ENCODE assay signal across 17 cellular contexts in the genomic region with DNA sequence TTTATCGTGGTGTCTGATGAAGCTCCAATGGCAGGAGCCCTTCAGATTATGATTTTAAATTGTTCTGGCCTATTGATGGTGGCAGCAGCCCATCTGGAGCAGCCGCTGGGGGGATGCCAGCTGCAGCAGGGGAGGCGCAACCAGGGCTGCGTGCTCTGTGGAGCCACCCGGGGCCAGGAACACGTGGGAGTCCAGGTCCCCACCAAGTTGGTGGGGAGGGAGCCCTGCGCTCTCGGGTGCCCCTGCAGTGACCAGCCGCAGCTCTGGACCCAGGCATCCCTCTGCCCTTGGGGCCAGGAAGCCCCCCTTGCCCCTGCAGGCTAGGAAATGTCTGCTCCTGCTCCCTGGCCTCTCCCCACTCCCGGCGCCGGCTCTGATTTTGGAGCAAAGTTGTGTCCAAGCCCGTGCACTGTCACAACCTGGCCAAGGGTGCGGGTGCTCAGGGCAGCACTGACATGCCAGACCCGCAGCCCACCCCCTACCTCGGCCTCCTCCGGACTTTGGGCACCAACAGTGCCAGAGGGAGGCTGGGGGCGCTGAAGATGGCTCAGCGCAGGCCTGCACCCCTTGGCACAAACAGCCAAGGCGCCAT.
A peak's percentile ranks its signal among the peaks of the same experiment; 100 is the strongest.
DNase-seq lines count a peak whose midpoint lies in the region; ATAC-seq and TF ChIP-seq lines count a peak whose summit lies in the region.
"Had no signal": no experiment of that assay in that cellular context is flagged by ENCODE, and none has a peak within 500 bp of the region (broad histone marks: within the 10 kb centered on the region; RNA-seq: fewer than 3 reads in every experiment).

No MANE protein-coding gene starts in this region.

- H3K36me3 Mint-ChIP-seq in stimulated activated memory B cell treated with anti-CD40 and anti-IgM and Interleukin-4, amounts not matched to agents 10 μg/mL and 1 μg/mL and 100 μg/mL, for 72 hours: no peaks in the 10 kb centered on the region
- H3K36me3 Mint-ChIP-seq: CD14-positive monocyte; CD4-positive, alpha-beta memory T cell had no signal

- H3K4me3 ChIP-seq in SK-N-SH (ENCODE audit: low read depth in 2 of 2, low read length in 1 of 2): no peak overlapping the region
- H3K4me3 ChIP-seq: A549 had no signal

- H3K9me3 ChIP-seq in SK-N-SH: no peaks in the 10 kb centered on the region
- H3K9me3 ChIP-seq: A549 had no signal

- TF ChIP-seq EP300 in SK-N-SH (IDR thresholded peaks at IDR 0.05; ENCODE audit: borderline replicate concordance in 1 of 2, low read depth in 1 of 2, low read length in 1 of 2): no peak

- H3K4me2 ChIP-seq in SK-N-SH: no peak overlapping the region
- H3K4me2 ChIP-seq: A549 had no signal

- intact Hi-C loops in head of caudate nucleus (cut with DNase I): no loop called here

- no peaks in the 10 kb centered on the region for H3K4me1 ChIP-seq in SK-N-SH (ENCODE audit: control insufficient read depth in 1 of 2, insufficient read depth in 2 of 2, low read depth in 1 of 2, low read length in 1 of 2)
- H3K4me1 ChIP-seq: A549 had no signal

- no peaks in the 10 kb centered on the region for H3K9me3 Mint-ChIP-seq in stimulated activated memory B cell treated with anti-CD40 and anti-IgM and Interleukin-4, amounts not matched to agents 10 μg/mL and 1 μg/mL and 100 μg/mL, for 72 hours

- no peak for TF ChIP-seq CTCF in SK-N-SH (IDR thresholded peaks at IDR 0.05)

- no peak overlapping the region for H3K27ac ChIP-seq in SK-N-SH (ENCODE audit: low read depth in 2 of 2, low read length in 1 of 2)
- H3K27ac ChIP-seq: 22Rv1, A549 had no signal

- H3F3A ChIP-seq in SK-N-SH (replicated peaks; ENCODE audit: insufficient read depth): no peaks in the 10 kb centered on the region

- 49% methylated on average over 6 of the region's 20 CpGs for WGBS in SK-N-SH (ENCODE audit: low lambda C conversion rate)

- peaks cover 35% of the 10 kb centered on the region for H3K4me1 Mint-ChIP-seq in stimulated activated memory B cell treated with anti-CD40 and anti-IgM and Interleukin-4, amounts not matched to agents 10 μg/mL and 1 μg/mL and 100 μg/mL, for 72 hours

- no peaks in the 10 kb centered on the region for H3K9me2 ChIP-seq in SK-N-SH

- peak overlapping the region; percentile 78 for H3K27ac Mint-ChIP-seq in stimulated activated memory B cell treated with anti-CD40 and anti-IgM and Interleukin-4, amounts not matched to agents 10 μg/mL and 1 μg/mL and 100 μg/mL, for 72 hours
- H3K27ac Mint-ChIP-seq: CD14-positive monocyte, H9 had no signal

- no peak overlapping the region for H3K9ac ChIP-seq in SK-N-SH

- ATAC-seq in SK-N-SH treated with all-trans-retinoic acid at 6 μM for 48 hours: no peak
- no peak for ATAC-seq in stimulated activated memory B cell treated with anti-CD40 and anti-IgM and Interleukin-4, amounts not matched to agents 10 μg/mL and 1 μg/mL and 100 μg/mL, for 72 hours
- ATAC-seq: A549 had no signal

- TF ChIP-seq RAD21 in SK-N-SH (IDR thresholded peaks at IDR 0.05; ENCODE audit: low read length): no peak

- H3K27me3 ChIP-seq in SK-N-SH (ENCODE audit: insufficient read depth): no peaks in the 10 kb centered on the region

- H3K27me3 Mint-ChIP-seq in stimulated activated memory B cell treated with anti-CD40 and anti-IgM and Interleukin-4, amounts not matched to agents 10 μg/mL and 1 μg/mL and 100 μg/mL, for 72 hours: no peaks in the 10 kb centered on the region

- H4K20me1 ChIP-seq in SK-N-SH (ENCODE audit: insufficient read depth): no peaks in the 10 kb centered on the region

- DNase-seq in NCI-H1105 treated with DMSO at 0.1 percent for 48 hours (lab: John Stamatoyannopoulos, UW) (peak; percentile 41), NCI-H1105 (lab: John Stamatoyannopoulos, UW) (no peak), SK-N-SH (peak; percentile 32), head of caudate nucleus (no peak), NCI-H345 (lab: John Stamatoyannopoulos, UW) (no peak)
- DNase-seq: AML-193; Calu3; CD4-positive, alpha-beta memory T cell; DMS79 treated with DMSO at 0.1 percent for 48 hours; GF-D8; GOT3; H9 had no signal

- POLR2A ChIA-PET in SK-N-SH (lab: Yijun Ruan, JAX): no interaction called here

- CTCF ChIA-PET in SK-N-SH (lab: Yijun Ruan, JAX): no interaction called here

- no peaks in the 10 kb centered on the region for H3K36me3 ChIP-seq in SK-N-SH (replicated peaks in 1 of 2; ENCODE audit: control insufficient read depth in 1 of 2, insufficient read depth in 2 of 2, low read length in 1 of 2)

- H3K79me2 ChIP-seq in SK-N-SH (ENCODE audit: insufficient read depth): no peaks in the 10 kb centered on the region

- H3K4me3 Mint-ChIP-seq in stimulated activated memory B cell treated with anti-CD40 and anti-IgM and Interleukin-4, amounts not matched to agents 10 μg/mL and 1 μg/mL and 100 μg/mL, for 72 hours: no peak overlapping the region
- H3K4me3 Mint-ChIP-seq: CD14-positive monocyte; CD4-positive, alpha-beta memory T cell; H9 had no signal

- no peak overlapping the region for H2AFZ ChIP-seq in SK-N-SH (ENCODE audit: low read depth)

TF ChIP-seq in SK-N-SH, 30 proteins besides CTCF, POLR2A, EP300 and RAD21 (continues in another document):
- no peak for TF ChIP-seq MEF2A (IDR thresholded peaks at IDR 0.05; ENCODE audit: borderline replicate concordance, low read depth)
- no peak for TF ChIP-seq EZH2phosphoT487 (IDR thresholded peaks at IDR 0.05; ENCODE audit: borderline replicate concordance, low read depth)
- TF ChIP-seq FOXJ3 (CRISPR knock-in tag; IDR thresholded peaks at IDR 0.05): no peak
- no peak for TF ChIP-seq GABPA (IDR thresholded peaks at IDR 0.05; ENCODE audit: low read depth)
- TF ChIP-seq YY1 (IDR thresholded peaks at IDR 0.05; ENCODE audit: low read depth): no peak
- no peak for TF ChIP-seq NFIC (IDR thresholded peaks at IDR 0.05; ENCODE audit: borderline replicate concordance)
- TF ChIP-seq CHD2 (IDR thresholded peaks at IDR 0.05; ENCODE audit: low read length, partially characterized antibody): no peak
- no peak for TF ChIP-seq RXRA (IDR thresholded peaks at IDR 0.05; ENCODE audit: borderline replicate concordance, low read depth)
- no peak for TF ChIP-seq RCOR1 (IDR thresholded peaks at IDR 0.05; ENCODE audit: low read length)
- TF ChIP-seq, protein P1, sequence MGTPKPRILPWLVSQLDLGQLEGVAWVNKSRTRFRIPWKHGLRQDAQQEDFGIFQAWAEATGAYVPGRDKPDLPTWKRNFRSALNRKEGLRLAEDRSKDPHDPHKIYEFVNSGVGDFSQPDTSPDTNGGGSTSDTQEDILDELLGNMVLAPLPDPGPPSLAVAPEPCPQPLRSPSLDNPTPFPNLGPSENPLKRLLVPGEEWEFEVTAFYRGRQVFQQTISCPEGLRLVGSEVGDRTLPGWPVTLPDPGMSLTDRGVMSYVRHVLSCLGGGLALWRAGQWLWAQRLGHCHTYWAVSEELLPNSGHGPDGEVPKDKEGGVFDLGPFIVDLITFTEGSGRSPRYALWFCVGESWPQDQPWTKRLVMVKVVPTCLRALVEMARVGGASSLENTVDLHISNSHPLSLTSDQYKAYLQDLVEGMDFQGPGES (IDR thresholded peaks at IDR 0.05; ENCODE audit: low read depth, low read length): no peak
- TF ChIP-seq TAF1 (IDR thresholded peaks at IDR 0.05; ENCODE audit: borderline replicate concordance, low read depth, low read length): no peak
- TF ChIP-seq, protein P2, sequence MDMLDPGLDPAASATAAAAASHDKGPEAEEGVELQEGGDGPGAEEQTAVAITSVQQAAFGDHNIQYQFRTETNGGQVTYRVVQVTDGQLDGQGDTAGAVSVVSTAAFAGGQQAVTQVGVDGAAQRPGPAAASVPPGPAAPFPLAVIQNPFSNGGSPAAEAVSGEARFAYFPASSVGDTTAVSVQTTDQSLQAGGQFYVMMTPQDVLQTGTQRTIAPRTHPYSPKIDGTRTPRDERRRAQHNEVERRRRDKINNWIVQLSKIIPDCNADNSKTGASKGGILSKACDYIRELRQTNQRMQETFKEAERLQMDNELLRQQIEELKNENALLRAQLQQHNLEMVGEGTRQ (IDR thresholded peaks at IDR 0.05; ENCODE audit: borderline replicate concordance, low read depth, low read length): no peak
- no peak for TF ChIP-seq SMC3 (IDR thresholded peaks at IDR 0.05; ENCODE audit: low read depth, low read length)

TF ChIP-seq in SK-N-SH treated with all-trans-retinoic acid at 6 μM for 48 hours, 23 proteins besides CTCF, POLR2A, EP300 and RAD21:
- TF ChIP-seq TCF4 (CRISPR knock-in tag; IDR thresholded peaks at IDR 0.05; ENCODE audit: borderline replicate concordance): no peak

Comparison
In these comparisons a context has a peak if more than half of its experiments do, and no peak if none do; other contexts are left out.
1. DNase-seq: peak in NCI-H1105 treated with DMSO at 0.1 percent for 48 hours (single experiment) and SK-N-SH (single experiment); none in NCI-H1105 (single experiment), head of caudate nucleus (0 of 42) and NCI-H345 (single experiment).